Comparison of ENCODE assay signal across 1 cellular context in the genomic region with DNA sequence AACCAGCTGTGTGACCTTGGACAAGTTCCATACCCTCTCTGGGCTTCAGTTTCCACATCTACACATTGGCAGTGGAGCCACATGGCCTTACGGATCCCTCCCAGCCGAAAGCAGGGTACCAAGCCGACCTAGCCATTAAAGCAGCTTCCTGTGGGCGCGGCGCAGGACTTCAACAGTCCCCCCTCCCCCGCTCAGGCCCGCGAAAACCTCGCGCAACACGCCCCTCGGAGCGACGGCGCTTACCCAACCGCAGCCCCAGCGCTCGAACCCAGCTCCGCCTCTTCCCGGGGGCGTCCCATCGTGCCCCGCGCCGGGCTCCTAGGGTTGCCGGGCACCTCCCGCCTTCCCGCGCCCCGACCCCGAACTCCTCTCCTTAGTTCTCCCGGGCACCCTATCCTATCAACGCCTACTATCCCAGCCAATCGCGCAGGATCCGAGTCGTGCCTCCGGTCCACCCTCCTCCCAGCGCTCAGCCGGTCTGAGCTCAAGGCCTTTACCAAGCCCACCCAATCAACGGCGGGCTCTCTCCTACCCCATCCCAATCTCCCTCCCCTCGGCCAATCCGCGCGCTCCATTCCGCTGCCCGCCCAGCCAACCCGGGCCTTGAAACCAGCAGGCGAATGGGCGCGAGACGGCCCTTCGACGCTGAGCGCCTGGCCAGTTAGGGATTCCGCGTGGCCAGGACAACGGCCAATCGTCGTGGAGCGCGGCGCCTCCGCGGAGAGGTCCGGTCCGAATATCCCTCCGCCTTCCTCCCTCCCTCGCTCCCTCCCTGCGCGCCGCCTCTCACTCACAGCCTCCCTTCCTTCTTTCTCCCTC.
TF ChIP-seq lines count a peak whose summit lies in the region.

Gene KPNB1 (plus strand): TSS at position 767 of the 819 bp plus-strand sequence. CDS start 326 bp downstream, outside the sequence.

TF ChIP-seq in WTC11, 78 proteins besides CTCF, POLR2A, EP300 and RAD21 (continued from another document and continues in another):
- TF ChIP-seq ZNF532 (CRISPR knock-in tag; IDR thresholded peaks at IDR 0.05; ENCODE audit: borderline replicate concordance) (peak; percentile 53; the same call in 1 of the 2 replicates), ETV6 (CRISPR knock-in tag; IDR thresholded peaks at IDR 0.05) (0 out of 2 replicates have a peak, but pooled peaks have one; percentile 24), IRF2 (CRISPR knock-in tag; IDR thresholded peaks at IDR 0.05; ENCODE audit: borderline replicate concordance, low read depth) (no peak), NR2C2 (CRISPR knock-in tag; IDR thresholded peaks at IDR 0.05) (peak; percentile 56; the same call in 1 of the 2 replicates), TP53 (CRISPR knock-in tag; IDR thresholded peaks at IDR 0.05) (no peak), ESRRA (CRISPR knock-in tag; IDR thresholded peaks at IDR 0.05; ENCODE audit: borderline replicate concordance) (0 out of 2 replicates have a peak, but pooled peaks have one; percentile 59), FOXJ3 (CRISPR knock-in tag; IDR thresholded peaks at IDR 0.05; ENCODE audit: borderline replicate concordance) (no peak), SOX15 (CRISPR knock-in tag; IDR thresholded peaks at IDR 0.05) (peak; percentile 72; the same call in 1 of the 2 replicates), SP1 (CRISPR knock-in tag; conservative IDR thresholded peaks at IDR 0.05) (peak; percentile 96), HMGXB4 (CRISPR knock-in tag; IDR thresholded peaks at IDR 0.05) (peak; percentile 55; the same call in 1 of the 2 replicates), JAZF1 (CRISPR knock-in tag; IDR thresholded peaks at IDR 0.05) (no peak), HMGA2 (CRISPR knock-in tag; IDR thresholded peaks at IDR 0.05) (peak; percentile 46; the same call in 1 of the 2 replicates), GABPB1 (CRISPR knock-in tag; IDR thresholded peaks at IDR 0.05) (peak; percentile 86), ZNF396 (CRISPR knock-in tag; IDR thresholded peaks at IDR 0.05; ENCODE audit: borderline replicate concordance) (no peak), FOXK1 (CRISPR knock-in tag; IDR thresholded peaks at IDR 0.05) (peak; percentile 86), GRHL2 (CRISPR knock-in tag; IDR thresholded peaks at IDR 0.05; ENCODE audit: insufficient replicate concordance, severe bottlenecking) (no peak), SMAD4 (CRISPR knock-in tag; IDR thresholded peaks at IDR 0.05) (peak; percentile 90; the same call in 1 of the 2 replicates), PREB (CRISPR knock-in tag; IDR thresholded peaks at IDR 0.05; ENCODE audit: borderline replicate concordance) (peak; percentile 46; the same call in 1 of the 2 replicates), ZNF416 (CRISPR knock-in tag; IDR thresholded peaks at IDR 0.05) (no peak), ZNF232 (CRISPR knock-in tag; IDR thresholded peaks at IDR 0.05) (peak; percentile 95; the same call in 1 of the 2 replicates), NFE2L1 (CRISPR knock-in tag; IDR thresholded peaks at IDR 0.05) (peak; percentile 94), AFF4 (CRISPR knock-in tag; IDR thresholded peaks at IDR 0.05; ENCODE audit: borderline replicate concordance) (0 out of 2 replicates have a peak, but pooled peaks have one; percentile 51), SMAD3 (CRISPR knock-in tag; IDR thresholded peaks at IDR 0.05; ENCODE audit: borderline replicate concordance) (peak; percentile 80; the same call in 1 of the 2 replicates), PRRX2 (CRISPR knock-in tag; IDR thresholded peaks at IDR 0.05) (no peak), GTF2I (CRISPR knock-in tag; conservative IDR thresholded peaks at IDR 0.05) (peak; percentile 97), ATF2 (CRISPR knock-in tag; IDR thresholded peaks at IDR 0.05; ENCODE audit: borderline replicate concordance, low read depth) (peak; percentile 58; the same call in 1 of the 2 replicates)
- TF ChIP-seq, protein P1, sequence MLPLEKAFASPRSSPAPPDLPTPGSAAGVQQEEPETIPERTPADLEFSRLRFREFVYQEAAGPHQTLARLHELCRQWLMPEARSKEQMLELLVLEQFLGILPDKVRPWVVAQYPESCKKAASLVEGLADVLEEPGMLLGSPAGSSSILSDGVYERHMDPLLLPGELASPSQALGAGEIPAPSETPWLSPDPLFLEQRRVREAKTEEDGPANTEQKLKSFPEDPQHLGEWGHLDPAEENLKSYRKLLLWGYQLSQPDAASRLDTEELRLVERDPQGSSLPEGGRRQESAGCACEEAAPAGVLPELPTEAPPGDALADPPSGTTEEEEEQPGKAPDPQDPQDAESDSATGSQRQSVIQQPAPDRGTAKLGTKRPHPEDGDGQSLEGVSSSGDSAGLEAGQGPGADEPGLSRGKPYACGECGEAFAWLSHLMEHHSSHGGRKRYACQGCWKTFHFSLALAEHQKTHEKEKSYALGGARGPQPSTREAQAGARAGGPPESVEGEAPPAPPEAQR (CRISPR knock-in tag; IDR thresholded peaks at IDR 0.05), result peak; percentile 87
- TF ChIP-seq, protein P2, sequence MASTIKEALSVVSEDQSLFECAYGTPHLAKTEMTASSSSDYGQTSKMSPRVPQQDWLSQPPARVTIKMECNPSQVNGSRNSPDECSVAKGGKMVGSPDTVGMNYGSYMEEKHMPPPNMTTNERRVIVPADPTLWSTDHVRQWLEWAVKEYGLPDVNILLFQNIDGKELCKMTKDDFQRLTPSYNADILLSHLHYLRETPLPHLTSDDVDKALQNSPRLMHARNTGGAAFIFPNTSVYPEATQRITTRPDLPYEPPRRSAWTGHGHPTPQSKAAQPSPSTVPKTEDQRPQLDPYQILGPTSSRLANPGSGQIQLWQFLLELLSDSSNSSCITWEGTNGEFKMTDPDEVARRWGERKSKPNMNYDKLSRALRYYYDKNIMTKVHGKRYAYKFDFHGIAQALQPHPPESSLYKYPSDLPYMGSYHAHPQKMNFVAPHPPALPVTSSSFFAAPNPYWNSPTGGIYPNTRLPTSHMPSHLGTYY (CRISPR knock-in tag; IDR thresholded peaks at IDR 0.05), result no peak
- TF ChIP-seq, protein P3, sequence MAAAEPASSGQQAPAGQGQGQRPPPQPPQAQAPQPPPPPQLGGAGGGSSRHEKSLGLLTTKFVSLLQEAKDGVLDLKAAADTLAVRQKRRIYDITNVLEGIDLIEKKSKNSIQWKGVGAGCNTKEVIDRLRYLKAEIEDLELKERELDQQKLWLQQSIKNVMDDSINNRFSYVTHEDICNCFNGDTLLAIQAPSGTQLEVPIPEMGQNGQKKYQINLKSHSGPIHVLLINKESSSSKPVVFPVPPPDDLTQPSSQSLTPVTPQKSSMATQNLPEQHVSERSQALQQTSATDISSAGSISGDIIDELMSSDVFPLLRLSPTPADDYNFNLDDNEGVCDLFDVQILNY (CRISPR knock-in tag; IDR thresholded peaks at IDR 0.05), result peak; percentile 88
- TF ChIP-seq, protein P4, sequence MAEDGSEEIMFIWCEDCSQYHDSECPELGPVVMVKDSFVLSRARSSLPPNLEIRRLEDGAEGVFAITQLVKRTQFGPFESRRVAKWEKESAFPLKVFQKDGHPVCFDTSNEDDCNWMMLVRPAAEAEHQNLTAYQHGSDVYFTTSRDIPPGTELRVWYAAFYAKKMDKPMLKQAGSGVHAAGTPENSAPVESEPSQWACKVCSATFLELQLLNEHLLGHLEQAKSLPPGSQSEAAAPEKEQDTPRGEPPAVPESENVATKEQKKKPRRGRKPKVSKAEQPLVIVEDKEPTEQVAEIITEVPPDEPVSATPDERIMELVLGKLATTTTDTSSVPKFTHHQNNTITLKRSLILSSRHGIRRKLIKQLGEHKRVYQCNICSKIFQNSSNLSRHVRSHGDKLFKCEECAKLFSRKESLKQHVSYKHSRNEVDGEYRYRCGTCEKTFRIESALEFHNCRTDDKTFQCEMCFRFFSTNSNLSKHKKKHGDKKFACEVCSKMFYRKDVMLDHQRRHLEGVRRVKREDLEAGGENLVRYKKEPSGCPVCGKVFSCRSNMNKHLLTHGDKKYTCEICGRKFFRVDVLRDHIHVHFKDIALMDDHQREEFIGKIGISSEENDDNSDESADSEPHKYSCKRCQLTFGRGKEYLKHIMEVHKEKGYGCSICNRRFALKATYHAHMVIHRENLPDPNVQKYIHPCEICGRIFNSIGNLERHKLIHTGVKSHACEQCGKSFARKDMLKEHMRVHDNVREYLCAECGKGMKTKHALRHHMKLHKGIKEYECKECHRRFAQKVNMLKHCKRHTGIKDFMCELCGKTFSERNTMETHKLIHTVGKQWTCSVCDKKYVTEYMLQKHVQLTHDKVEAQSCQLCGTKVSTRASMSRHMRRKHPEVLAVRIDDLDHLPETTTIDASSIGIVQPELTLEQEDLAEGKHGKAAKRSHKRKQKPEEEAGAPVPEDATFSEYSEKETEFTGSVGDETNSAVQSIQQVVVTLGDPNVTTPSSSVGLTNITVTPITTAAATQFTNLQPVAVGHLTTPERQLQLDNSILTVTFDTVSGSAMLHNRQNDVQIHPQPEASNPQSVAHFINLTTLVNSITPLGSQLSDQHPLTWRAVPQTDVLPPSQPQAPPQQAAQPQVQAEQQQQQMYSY (CRISPR knock-in tag; IDR thresholded peaks at IDR 0.05), result peak; percentile 73
